Comparison of ENCODE assay signal across 18 cellular contexts in genomic region chr9:134981001-134981400, GRCh38.
"Had no signal": no experiment of that assay in that cellular context is flagged by ENCODE, and none has a peak within 500 bp of the region (broad histone marks: within the 10 kb centered on the region; RNA-seq: fewer than 3 reads in every experiment).

No MANE protein-coding gene starts in this region.

- H3K36me3 ChIP-seq: heart left ventricle, ovary, right lobe of liver, thyroid gland, vagina had no signal

- H3K4me1 ChIP-seq: heart left ventricle, right lobe of liver, vagina had no signal

- DNase-seq: effector memory CD4-positive, alpha-beta T cell; hippocampal formation; left colon; mammary epithelial cell; mucosa of descending colon; nucleus accumbens; small intestine; stimulated activated CD4-positive, alpha-beta T cell treated with anti-CD3 and anti-CD28 coated beads, Interleukin-12 subunit alpha, Interleukin-12 subunit beta, amount 100 ng/mL, for 4 hours; stimulated activated naive CD4-positive, alpha-beta T cell had no signal

- H3K9me3 ChIP-seq: mucosa of descending colon, ovary, right lobe of liver, thyroid gland, vagina had no signal

- H3K27me3 ChIP-seq: ovary, right lobe of liver, thyroid gland, vagina had no signal

- ATAC-seq: esophagus mucosa; heart left ventricle; left colon; mucosa of descending colon; naive thymus-derived CD8-positive, alpha-beta T cell; right lobe of liver had no signal

- H3K4me3 ChIP-seq: heart left ventricle, mucosa of descending colon, ovary, right lobe of liver, thyroid gland, vagina had no signal

- FAIRE-seq: endometrium, frontal cortex, small intestine had no signal

- H3K27ac ChIP-seq: heart left ventricle, ovary, right lobe of liver, thyroid gland, vagina had no signal
